Comparison of ENCODE assay signal across 8 cellular contexts in genomic region chr10:119416855-119417254, GRCh38.
DNase-seq lines count a peak whose midpoint lies in the region; ATAC-seq, FAIRE-seq and TF ChIP-seq lines count a peak whose summit lies in the region.

No MANE protein-coding gene starts in this region.

- no peak overlapping the region for H3K4me3 ChIP-seq in cardiac fibroblast (replicated peaks in 1 of 2; ENCODE audit: low read depth in 2 of 2, low read length in 2 of 2)

- DNase-seq in AG09319 (ENCODE audit: extremely low read depth, low read depth) (no peak), GM19239 (ENCODE audit: insufficient read length, low spot score) (peak; percentile 91), NAMALWA (ENCODE audit: low spot score) (peak; percentile 74), cardiac fibroblast (ENCODE audit: low read depth in 2 of 2) (peak; percentile 66 to 67), left lobe of liver (ENCODE audit: low spot score) (peak; percentile 62)
- peak; percentile 43 for DNase-seq in activated CD4-positive, CD25-positive, alpha-beta regulatory T cell treated with anti-CD3 and anti-CD28 coated beads, Interleukin-2, amount 50 U/mL, for 16 hours (ENCODE audit: low read depth, low spot score)
- peak; percentile 36 for DNase-seq in stimulated activated CD8-positive, alpha-beta memory T cell treated with anti-CD3 and anti-CD28 coated beads, Interleukin-15, amount 100 ng/mL, for 1 hour (ENCODE audit: low read depth)

- peak; percentile 88 for ATAC-seq in left lobe of liver
- ATAC-seq in HG03135 (IDR thresholded peaks at IDR 0.05; ENCODE audit: unreplicated experiment): no peak

- peak; percentile 68 for FAIRE-seq in GM19239 (lab: Jason Lieb, UNC)

- TF ChIP-seq CTCF in AG09319 (IDR thresholded peaks at IDR 0.05; ENCODE audit: low read depth, low read length) (peak; percentile 73), cardiac fibroblast (IDR thresholded peaks at IDR 0.05; ENCODE audit: low read depth, low read length) (peak; percentile 84)
